In the genomic region with DNA sequence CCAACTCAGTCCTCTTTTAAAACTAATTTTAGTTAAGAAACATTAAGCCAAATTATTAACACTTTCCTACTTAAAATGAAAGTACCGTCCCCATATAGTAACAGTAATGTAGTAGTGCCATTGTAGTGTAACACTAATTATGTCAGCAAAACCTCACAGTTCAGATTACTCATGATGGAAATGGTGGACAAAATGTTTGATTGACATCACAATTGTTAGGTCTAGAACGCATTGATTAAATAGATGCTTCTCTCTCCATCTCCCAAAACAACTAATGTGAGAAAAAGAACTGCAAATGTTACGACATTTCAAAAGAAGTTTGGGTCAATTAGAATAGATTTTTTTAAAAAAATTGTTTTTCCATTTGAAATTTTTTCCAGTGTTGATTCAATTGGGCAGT, we compare ENCODE assay signal across 1 cellular context.
TF ChIP-seq lines count a peak whose summit lies in the region.

No MANE protein-coding gene starts in this region.

TF ChIP-seq in SK-N-SH treated with all-trans-retinoic acid at 6 μM for 48 hours, 23 proteins besides CTCF, POLR2A, EP300 and RAD21 (continued from another document):
- no peak for TF ChIP-seq POU6F1 (CRISPR knock-in tag; IDR thresholded peaks at IDR 0.05; ENCODE audit: borderline replicate concordance, low read depth)
- TF ChIP-seq ZNF8 (CRISPR knock-in tag; IDR thresholded peaks at IDR 0.05), result no peak
- no peak for TF ChIP-seq ISL1 (CRISPR knock-in tag; IDR thresholded peaks at IDR 0.05)
- TF ChIP-seq CSRNP3 (CRISPR knock-in tag; IDR thresholded peaks at IDR 0.05), result no peak
- no peak for TF ChIP-seq BACH2 (CRISPR knock-in tag; IDR thresholded peaks at IDR 0.05; ENCODE audit: borderline replicate concordance)
- no peak for TF ChIP-seq RARB (CRISPR knock-in tag; IDR thresholded peaks at IDR 0.05)
- no peak for TF ChIP-seq ZC3H10 (CRISPR knock-in tag; IDR thresholded peaks at IDR 0.05)
- TF ChIP-seq, protein P1, sequence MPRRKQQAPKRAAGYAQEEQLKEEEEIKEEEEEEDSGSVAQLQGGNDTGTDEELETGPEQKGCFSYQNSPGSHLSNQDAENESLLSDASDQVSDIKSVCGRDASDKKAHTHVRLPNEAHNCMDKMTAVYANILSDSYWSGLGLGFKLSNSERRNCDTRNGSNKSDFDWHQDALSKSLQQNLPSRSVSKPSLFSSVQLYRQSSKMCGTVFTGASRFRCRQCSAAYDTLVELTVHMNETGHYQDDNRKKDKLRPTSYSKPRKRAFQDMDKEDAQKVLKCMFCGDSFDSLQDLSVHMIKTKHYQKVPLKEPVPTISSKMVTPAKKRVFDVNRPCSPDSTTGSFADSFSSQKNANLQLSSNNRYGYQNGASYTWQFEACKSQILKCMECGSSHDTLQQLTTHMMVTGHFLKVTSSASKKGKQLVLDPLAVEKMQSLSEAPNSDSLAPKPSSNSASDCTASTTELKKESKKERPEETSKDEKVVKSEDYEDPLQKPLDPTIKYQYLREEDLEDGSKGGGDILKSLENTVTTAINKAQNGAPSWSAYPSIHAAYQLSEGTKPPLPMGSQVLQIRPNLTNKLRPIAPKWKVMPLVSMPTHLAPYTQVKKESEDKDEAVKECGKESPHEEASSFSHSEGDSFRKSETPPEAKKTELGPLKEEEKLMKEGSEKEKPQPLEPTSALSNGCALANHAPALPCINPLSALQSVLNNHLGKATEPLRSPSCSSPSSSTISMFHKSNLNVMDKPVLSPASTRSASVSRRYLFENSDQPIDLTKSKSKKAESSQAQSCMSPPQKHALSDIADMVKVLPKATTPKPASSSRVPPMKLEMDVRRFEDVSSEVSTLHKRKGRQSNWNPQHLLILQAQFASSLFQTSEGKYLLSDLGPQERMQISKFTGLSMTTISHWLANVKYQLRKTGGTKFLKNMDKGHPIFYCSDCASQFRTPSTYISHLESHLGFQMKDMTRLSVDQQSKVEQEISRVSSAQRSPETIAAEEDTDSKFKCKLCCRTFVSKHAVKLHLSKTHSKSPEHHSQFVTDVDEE (CRISPR knock-in tag; IDR thresholded peaks at IDR 0.05), result no peak
- no peak for TF ChIP-seq SNAI2 (CRISPR knock-in tag; IDR thresholded peaks at IDR 0.05)
- TF ChIP-seq TCF4 (CRISPR knock-in tag; IDR thresholded peaks at IDR 0.05; ENCODE audit: borderline replicate concordance), result no peak
- TF ChIP-seq, protein P2, sequence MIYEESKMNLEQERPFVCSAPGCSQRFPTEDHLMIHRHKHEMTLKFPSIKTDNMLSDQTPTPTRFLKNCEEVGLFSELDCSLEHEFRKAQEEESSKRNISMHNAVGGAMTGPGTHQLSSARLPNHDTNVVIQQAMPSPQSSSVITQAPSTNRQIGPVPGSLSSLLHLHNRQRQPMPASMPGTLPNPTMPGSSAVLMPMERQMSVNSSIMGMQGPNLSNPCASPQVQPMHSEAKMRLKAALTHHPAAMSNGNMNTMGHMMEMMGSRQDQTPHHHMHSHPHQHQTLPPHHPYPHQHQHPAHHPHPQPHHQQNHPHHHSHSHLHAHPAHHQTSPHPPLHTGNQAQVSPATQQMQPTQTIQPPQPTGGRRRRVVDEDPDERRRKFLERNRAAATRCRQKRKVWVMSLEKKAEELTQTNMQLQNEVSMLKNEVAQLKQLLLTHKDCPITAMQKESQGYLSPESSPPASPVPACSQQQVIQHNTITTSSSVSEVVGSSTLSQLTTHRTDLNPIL (CRISPR knock-in tag; IDR thresholded peaks at IDR 0.05; ENCODE audit: low read depth), result no peak
- TF ChIP-seq ESRRG (CRISPR knock-in tag; IDR thresholded peaks at IDR 0.05), result no peak
